In genomic region chr11:78423241-78423640, GRCh38 we compare ENCODE assay signal across 1 cellular context.
TF ChIP-seq lines count a peak whose summit lies in the region.

No MANE protein-coding gene starts in this region.

TF ChIP-seq in SK-N-SH, 30 proteins besides CTCF, POLR2A, EP300 and RAD21 (continued from another document):
- no peak for TF ChIP-seq PBX3 (IDR thresholded peaks at IDR 0.05)
